In genomic region chr5:143693691-143694252, GRCh38 we compare ENCODE assay signal across 11 cellular contexts.
DNase-seq lines count a peak whose midpoint lies in the region; ATAC-seq lines count a peak whose summit lies in the region.
"Had no signal": no experiment of that assay in that cellular context is flagged by ENCODE, and none has a peak within 500 bp of the region (broad histone marks: within the 10 kb centered on the region; RNA-seq: fewer than 3 reads in every experiment).

No MANE protein-coding gene starts in this region.

- H3K4me3 ChIP-seq in effector memory CD4-positive, alpha-beta T cell (ENCODE audit: insufficient read depth, low read depth, low read length, poor library complexity, severe bottlenecking) = no peak overlapping the region
- H3K4me3 ChIP-seq: lung had no signal

- H3K27ac Mint-ChIP-seq in activated naive CD8-positive, alpha-beta T cell treated with anti-CD3 and anti-CD28 coated beads, Interleukin-2, amount 10 ng/mL, durations not matched to agents 7 days and 5 days = no peak overlapping the region
- no peak overlapping the region for H3K27ac Mint-ChIP-seq in activated naive CD8-positive, alpha-beta T cell treated with anti-CD3 and anti-CD28 coated beads for 36 hours
- H3K27ac Mint-ChIP-seq in activated CD4-positive, alpha-beta memory T cell treated with anti-CD3 and anti-CD28 coated beads, Interleukin-2, amount 10 ng/mL, durations not matched to agents 7 days and 5 days = peak overlapping the region; percentile 55
- H3K27ac Mint-ChIP-seq: stimulated activated naive B cell treated with anti-CD40 and anti-IgM and Interleukin-4, amounts not matched to agents 10 μg/mL and 1 μg/mL and 100 μg/mL, for 72 hours had no signal

- H3K4me3 Mint-ChIP-seq in activated naive CD8-positive, alpha-beta T cell treated with anti-CD3 and anti-CD28 coated beads, Interleukin-2, amount 10 ng/mL, durations not matched to agents 7 days and 5 days = no peak overlapping the region
- H3K4me3 Mint-ChIP-seq in activated naive CD8-positive, alpha-beta T cell treated with anti-CD3 and anti-CD28 coated beads for 36 hours = no peak overlapping the region
- H3K4me3 Mint-ChIP-seq in activated CD4-positive, alpha-beta memory T cell treated with anti-CD3 and anti-CD28 coated beads, Interleukin-2, amount 10 ng/mL, durations not matched to agents 7 days and 5 days = no peak overlapping the region
- H3K4me3 Mint-ChIP-seq: stimulated activated naive B cell treated with anti-CD40 and anti-IgM and Interleukin-4, amounts not matched to agents 10 μg/mL and 1 μg/mL and 100 μg/mL, for 72 hours had no signal

- peaks cover 5% of the 10 kb centered on the region for H3K27me3 Mint-ChIP-seq in activated naive CD8-positive, alpha-beta T cell treated with anti-CD3 and anti-CD28 coated beads, Interleukin-2, amount 10 ng/mL, durations not matched to agents 7 days and 5 days
- H3K27me3 Mint-ChIP-seq in activated naive CD8-positive, alpha-beta T cell treated with anti-CD3 and anti-CD28 coated beads for 36 hours = peaks cover 3% of the 10 kb centered on the region
- peaks cover 10% of the 10 kb centered on the region for H3K27me3 Mint-ChIP-seq in activated CD4-positive, alpha-beta memory T cell treated with anti-CD3 and anti-CD28 coated beads, Interleukin-2, amount 10 ng/mL, durations not matched to agents 7 days and 5 days
- H3K27me3 Mint-ChIP-seq: stimulated activated naive B cell treated with anti-CD40 and anti-IgM and Interleukin-4, amounts not matched to agents 10 μg/mL and 1 μg/mL and 100 μg/mL, for 72 hours had no signal

- H3K4me1 ChIP-seq in effector memory CD4-positive, alpha-beta T cell (ENCODE audit: control insufficient read depth, insufficient read depth, low read length, poor library complexity, severe bottlenecking) = no peaks in the 10 kb centered on the region

- H3K36me3 ChIP-seq in effector memory CD4-positive, alpha-beta T cell (ENCODE audit: control insufficient read depth, insufficient read depth, low read length) = no peaks in the 10 kb centered on the region

- no peak for DNase-seq in activated naive CD8-positive, alpha-beta T cell treated with anti-CD3 and anti-CD28 coated beads, Interleukin-2, amount 10 ng/mL, durations not matched to agents 7 days and 5 days
- no peak for DNase-seq in activated naive CD8-positive, alpha-beta T cell treated with anti-CD3 and anti-CD28 coated beads for 36 hours
- DNase-seq in activated CD4-positive, alpha-beta memory T cell treated with anti-CD3 and anti-CD28 coated beads, Interleukin-2, amount 10 ng/mL, durations not matched to agents 7 days and 5 days = peak; percentile 26
- no peak for DNase-seq in stimulated activated naive CD8-positive, alpha-beta T cell treated with anti-CD3 and anti-CD28 coated beads, Interleukin-15, Interleukin-2, amounts not matched to agents 100 U/mL and 50 U/mL, for 24 hours
- no peak for DNase-seq in RKO (ENCODE audit: low spot score)
- no peak for DNase-seq in effector memory CD4-positive, alpha-beta T cell
- DNase-seq in activated CD4-positive, alpha-beta T cell treated with anti-CD3 and anti-CD28 coated beads, Interleukin-2, amount 50 U/mL, for 4 hours = no peak
- DNase-seq: stimulated activated naive B cell treated with anti-CD40 and anti-IgM and Interleukin-4, amounts not matched to agents 10 μg/mL and 1 μg/mL and 100 μg/mL, for 72 hours had no signal

- H3K36me3 Mint-ChIP-seq in activated naive CD8-positive, alpha-beta T cell treated with anti-CD3 and anti-CD28 coated beads, Interleukin-2, amount 10 ng/mL, durations not matched to agents 7 days and 5 days = peaks cover 5% of the 10 kb centered on the region
- peaks cover 6% of the 10 kb centered on the region for H3K36me3 Mint-ChIP-seq in activated naive CD8-positive, alpha-beta T cell treated with anti-CD3 and anti-CD28 coated beads for 36 hours
- peaks cover 19% of the 10 kb centered on the region for H3K36me3 Mint-ChIP-seq in activated CD4-positive, alpha-beta memory T cell treated with anti-CD3 and anti-CD28 coated beads, Interleukin-2, amount 10 ng/mL, durations not matched to agents 7 days and 5 days (ENCODE audit: low read depth)

- CTCF ChIA-PET in activated CD4-positive, alpha-beta memory T cell treated with anti-CD3 and anti-CD28 coated beads, Interleukin-2, amount 10 ng/mL, durations not matched to agents 7 days and 5 days (lab: Charles Lee) = interaction anchor here (0.7 to 0.9 kb wide), 2 partner anchors 8 to 289 kb away, joined by 3 to 4 read pairs; no protein-coding TSS in a partner anchor

- H3K27ac ChIP-seq in effector memory CD4-positive, alpha-beta T cell (ENCODE audit: insufficient read depth, low read length, poor library complexity, severe bottlenecking) = no peak overlapping the region
- H3K27ac ChIP-seq: epithelial cell of prostate had no signal

- no peaks in the 10 kb centered on the region for H3K9me3 ChIP-seq in effector memory CD4-positive, alpha-beta T cell (ENCODE audit: control insufficient read depth, low read length)

- peaks cover 6% of the 10 kb centered on the region for H3K4me1 Mint-ChIP-seq in activated naive CD8-positive, alpha-beta T cell treated with anti-CD3 and anti-CD28 coated beads, Interleukin-2, amount 10 ng/mL, durations not matched to agents 7 days and 5 days
- peaks cover 13% of the 10 kb centered on the region for H3K4me1 Mint-ChIP-seq in activated naive CD8-positive, alpha-beta T cell treated with anti-CD3 and anti-CD28 coated beads for 36 hours
- H3K4me1 Mint-ChIP-seq in activated CD4-positive, alpha-beta memory T cell treated with anti-CD3 and anti-CD28 coated beads, Interleukin-2, amount 10 ng/mL, durations not matched to agents 7 days and 5 days = peaks cover 37% of the 10 kb centered on the region

- H3K9me3 Mint-ChIP-seq in activated naive CD8-positive, alpha-beta T cell treated with anti-CD3 and anti-CD28 coated beads, Interleukin-2, amount 10 ng/mL, durations not matched to agents 7 days and 5 days = peaks cover 12% of the 10 kb centered on the region
- H3K9me3 Mint-ChIP-seq in activated naive CD8-positive, alpha-beta T cell treated with anti-CD3 and anti-CD28 coated beads for 36 hours = peaks cover 11% of the 10 kb centered on the region
- H3K9me3 Mint-ChIP-seq in activated CD4-positive, alpha-beta memory T cell treated with anti-CD3 and anti-CD28 coated beads, Interleukin-2, amount 10 ng/mL, durations not matched to agents 7 days and 5 days = peaks cover 12% of the 10 kb centered on the region

- ATAC-seq in activated naive CD8-positive, alpha-beta T cell treated with anti-CD3 and anti-CD28 coated beads, Interleukin-2, amount 10 ng/mL, durations not matched to agents 7 days and 5 days (ENCODE audit: low read depth) = peak; percentile 52
- peak; percentile 98 for ATAC-seq in HG02852 (IDR thresholded peaks at IDR 0.05; ENCODE audit: unreplicated experiment)
- peak; percentile 82 for ATAC-seq in stimulated activated naive CD8-positive, alpha-beta T cell treated with anti-CD3 and anti-CD28 coated beads, Interleukin-15, Interleukin-2, amounts not matched to agents 100 U/mL and 50 U/mL, for 24 hours
- ATAC-seq: stimulated activated naive B cell treated with anti-CD40 and anti-IgM and Interleukin-4, amounts not matched to agents 10 μg/mL and 1 μg/mL and 100 μg/mL, for 72 hours had no signal

- POLR2A ChIA-PET in activated naive CD8-positive, alpha-beta T cell treated with anti-CD3 and anti-CD28 coated beads, Interleukin-2, amount 10 ng/mL, durations not matched to agents 7 days and 5 days (lab: Charles Lee) = interaction anchor here (0.9 kb wide), 1 partner anchor 13 kb away, joined by 3 read pairs; no protein-coding TSS in a partner anchor
- POLR2A ChIA-PET in activated CD4-positive, alpha-beta memory T cell treated with anti-CD3 and anti-CD28 coated beads, Interleukin-2, amount 10 ng/mL, durations not matched to agents 7 days and 5 days (lab: Charles Lee) = interaction anchor here (0.6 to 1.6 kb wide), 2 partner anchors 291 to 588 kb away, joined by 3 to 6 read pairs; partner anchors contain the start of gene NR3C1

- H3K27me3 ChIP-seq in effector memory CD4-positive, alpha-beta T cell (replicated peaks; ENCODE audit: control insufficient read depth, insufficient read depth, low read length, poor library complexity, severe bottlenecking) = no peaks in the 10 kb centered on the region
